20 cellular contexts compared by ENCODE assay signal in the genomic region with DNA sequence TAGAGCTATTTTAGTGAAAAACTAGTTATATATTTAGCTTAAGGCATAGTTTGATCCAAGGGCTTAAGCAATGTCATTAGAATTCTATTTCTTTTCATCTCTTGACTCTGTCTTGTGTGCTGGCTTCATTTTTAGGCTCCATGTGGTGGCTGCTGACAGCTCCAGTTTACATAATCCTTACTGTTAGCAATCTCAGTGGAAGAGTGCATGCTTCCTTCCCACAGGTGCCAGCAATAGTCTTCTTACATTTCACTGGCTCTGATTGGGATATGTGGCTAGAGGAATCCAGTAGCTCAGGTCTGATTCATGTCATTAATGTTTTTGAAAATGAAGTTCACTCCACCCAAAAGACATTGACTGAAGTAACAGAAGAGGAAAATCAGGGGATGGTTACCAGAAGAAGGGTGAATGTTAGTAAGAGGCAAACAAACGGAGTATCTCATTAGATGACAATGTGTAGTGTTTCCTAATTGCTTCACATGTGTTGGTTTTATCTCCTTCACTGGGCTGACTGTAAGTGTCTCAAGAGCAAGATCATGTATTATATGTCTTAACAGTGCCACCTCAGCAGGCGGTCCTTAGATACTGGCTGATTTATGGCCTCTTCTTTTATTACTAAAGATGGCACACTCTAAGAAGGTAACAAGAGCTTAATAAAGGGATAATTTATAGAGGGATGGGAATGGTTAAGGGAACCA. TPM values are rescaled to one million over a fixed set of nuclear protein-coding genes. Genes with fewer than 3 reads are reported as not detected.
DNase-seq lines count a peak whose midpoint lies in the region; ATAC-seq and TF ChIP-seq lines count a peak whose summit lies in the region.
"Had no signal": no experiment of that assay in that cellular context is flagged by ENCODE, and none has a peak within 500 bp of the region (broad histone marks: within the 10 kb centered on the region; RNA-seq: fewer than 3 reads in every experiment).

No MANE protein-coding gene starts in this region.

- TF ChIP-seq CTCF in left ventricle myocardium inferior (IDR thresholded peaks at IDR 0.05; ENCODE audit: borderline replicate concordance) = no peak
- TF ChIP-seq CTCF in mammary epithelial cell (conservative IDR thresholded peaks at IDR 0.05 in 1 of 2, IDR thresholded peaks at IDR 0.05 in 1 of 2; ENCODE audit: extremely low read depth in 1 of 2, insufficient read depth in 1 of 2, low read depth in 1 of 2, low read length in 2 of 2) = no peak

- H3K4me1 ChIP-seq in left ventricle myocardium inferior = peaks cover 33% of the 10 kb centered on the region
- H3K4me1 ChIP-seq in mammary epithelial cell (ENCODE audit: insufficient read depth, low read length) = peaks cover 7% of the 10 kb centered on the region
- H3K4me1 ChIP-seq: BE2C had no signal

- no peaks in the 10 kb centered on the region for H4K20me1 ChIP-seq in mammary epithelial cell (ENCODE audit: insufficient read depth, low read length)

- H3K27ac ChIP-seq in left ventricle myocardium inferior (replicated peaks) (peak overlapping the region; percentile 17), mammary epithelial cell (ENCODE audit: insufficient read depth, low read depth, low read length) (no peak overlapping the region)
- H3K27ac ChIP-seq: GM23248, SJSA1 had no signal

- dilution Hi-C loops in mammary epithelial cell (cut with HindIII; ENCODE audit: low sequenced_read_pairs) = no loop called here

- H3K9ac ChIP-seq in mammary epithelial cell (ENCODE audit: insufficient read depth, low read length) = no peak overlapping the region
- H3K9ac ChIP-seq: GM23248 had no signal

- no peaks in the 10 kb centered on the region for H3K36me3 ChIP-seq in left ventricle myocardium inferior
- H3K36me3 ChIP-seq in mammary epithelial cell (ENCODE audit: insufficient read depth, low read length) = no peaks in the 10 kb centered on the region
- H3K36me3 ChIP-seq: BE2C, SJSA1 had no signal

- in situ Hi-C loops in mammary epithelial cell (cut with MboI; ENCODE audit: low sequenced_read_pairs in 2 of 2) = no loop called here

- CTCF ChIA-PET in mammary epithelial cell (lab: Charles Lee; ENCODE audit: low non-redundant PET) = no interaction called here

- H3K27me3 ChIP-seq in left ventricle myocardium inferior (ENCODE audit: low read depth) = no peaks in the 10 kb centered on the region
- no peaks in the 10 kb centered on the region for H3K27me3 ChIP-seq in mammary epithelial cell (ENCODE audit: insufficient read depth, low read length)
- H3K27me3 ChIP-seq: BE2C, SJSA1 had no signal

- no TSS peak for BruUV-seq in mammary epithelial cell (replicated peaks; lab: Mats Ljungman, UMichigan)

- intact Hi-C loops in left ventricle myocardium inferior (cut with micrococcal nuclease) = no loop called here
- intact Hi-C loops in Right ventricle myocardium inferior (cut with DNase I) = no loop called here
- intact Hi-C loops in left ventricle myocardium superior (cut with micrococcal nuclease) = no loop called here
- intact Hi-C loops in mammary epithelial cell (cut with micrococcal nuclease) = no loop called here

- H3K4me3 ChIP-seq in left ventricle myocardium inferior (no peak overlapping the region), mammary epithelial cell (replicated peaks in 1 of 3; ENCODE audit: insufficient read depth in 1 of 3, low read depth in 2 of 3, low read length in 3 of 3) (no peak overlapping the region)
- H3K4me3 ChIP-seq: GM23248, SJSA1 had no signal

- no peak overlapping the region for H3K4me2 ChIP-seq in mammary epithelial cell (ENCODE audit: insufficient read depth, low read depth, low read length)

- WGBS in mammary epithelial cell (ENCODE audit: low coverage, missing lambda C conversion rate) = 100% methylated on average over 2 of the region's 2 CpGs

- no peak for DNase-seq in left ventricle myocardium inferior
- DNase-seq in Right ventricle myocardium inferior (ENCODE audit: missing footprints) = no peak
- peak; percentile 88 for DNase-seq in NCI-H2227 treated with DMSO at 0.1 percent for 48 hours (lab: John Stamatoyannopoulos, UW)
- DNase-seq in left ventricle myocardium superior = no peak
- DNase-seq in mammary epithelial cell = no peak
- DNase-seq in DMS114 treated with DMSO at 0.1 percent for 48 hours (lab: John Stamatoyannopoulos, UW; ENCODE audit: unreplicated experiment) = no peak
- DNase-seq in T1000 (lab: John Stamatoyannopoulos, UW) = no peak
- no peak for DNase-seq in NCI-H82 treated with DMSO at 0.1 percent for 48 hours (lab: John Stamatoyannopoulos, UW; ENCODE audit: unreplicated experiment)
- DNase-seq: BE2C; Calu3; CD4-positive, alpha-beta T cell; GM23248; HCEC 1CT; KBM-7; NCI-H1436 treated with DMSO at 0.1 percent for 48 hours; NCI-H2081 treated with DMSO at 0.1 percent for 48 hours; NCI-H748 treated with DMSO at 0.1 percent for 48 hours; RPMI8226; SW 1271 had no signal

- ATAC-seq in Right ventricle myocardium inferior = no peak
- peak; percentile 29 for ATAC-seq in left ventricle myocardium superior

- no peaks in the 10 kb centered on the region for H3K79me2 ChIP-seq in mammary epithelial cell (ENCODE audit: insufficient read depth, low read length)

- H3K9me3 ChIP-seq in left ventricle myocardium inferior (replicated peaks) = no peaks in the 10 kb centered on the region
- no peaks in the 10 kb centered on the region for H3K9me3 ChIP-seq in mammary epithelial cell (replicated peaks; ENCODE audit: insufficient read depth, low read length)
- H3K9me3 ChIP-seq: BE2C, SJSA1 had no signal

- no peak overlapping the region for H2AFZ ChIP-seq in mammary epithelial cell (ENCODE audit: low read depth, low read length)
- H2AFZ ChIP-seq: GM23248 had no signal

RNA-seq across cellular contexts. Expression of gene TCF12, which starts 25.6 kb away (rescaled TPM):
- total RNA-seq in left ventricle myocardium inferior (52.1 TPM), Right ventricle myocardium inferior (46.5 TPM), left ventricle myocardium superior (48.4 TPM), mammary epithelial cell (100 to 1,000 TPM in 1 of 2 donors, 10 to 100 TPM in 1; 91.7 to 110 TPM)
- 48.0 TPM for polyA plus RNA-seq in mammary epithelial cell
- polyA minus RNA-seq in mammary epithelial cell = 104 TPM
